In genomic region chr13:50079278-50080157, GRCh38 we compare ENCODE assay signal across 7 cellular contexts.
DNase-seq lines count a peak whose midpoint lies in the region; TF ChIP-seq lines count a peak whose summit lies in the region.

No MANE protein-coding gene starts in this region.

- H3K4me1 ChIP-seq in HEK293 (ENCODE audit: control insufficient read depth, insufficient read depth, low read length) (peaks cover 12% of the 10 kb centered on the region), SJCRH30 (peaks cover 21% of the 10 kb centered on the region)

- CTCF ChIA-PET in HEK293 (lab: Yijun Ruan, JAX) = interaction anchor here (0.5 to 0.9 kb wide), 2 partner anchors 11 to 132 kb away, joined by 3 read pairs; no protein-coding TSS in a partner anchor

- H3K4me3 ChIP-seq in HEK293 (ENCODE audit: low read depth, low read length) (peak overlapping the region; percentile 99), SJCRH30 (peak overlapping the region; percentile 91), fibroblast of mammary gland (ENCODE audit: control insufficient read depth, low read depth, low read length) (peak overlapping the region; percentile 97), skin epidermis (peak overlapping the region; percentile 60 to 84 (median 80))

- DNase-seq in SJCRH30 (no peak), fibroblast of mammary gland (ENCODE audit: low read depth) (no peak), iPS-NIHi7 (ENCODE audit: extremely low spot score) (no peak), amygdala (lab: John Stamatoyannopoulos, UW) (no peak)
- no peak for DNase-seq in stimulated activated CD4-positive, alpha-beta T cell treated with anti-CD3 and anti-CD28 coated beads, Interleukin-4, amount 100 ng/mL, for 1 hour

- POLR2A ChIA-PET in HEK293 (lab: Yijun Ruan, JAX) = interaction anchor here (0.6 to 5.3 kb wide), 4 partner anchors 11 to 827 kb away, joined by 4 to 50 read pairs (median 16); partner anchors contain the start of gene TRIM13

- H3K27me3 ChIP-seq in SJCRH30 = no peaks in the 10 kb centered on the region

- H3K9me3 ChIP-seq in HEK293 (ENCODE audit: control insufficient read depth, insufficient read depth, low read depth, low read length) (no peaks in the 10 kb centered on the region), SJCRH30 (replicated peaks) (no peaks in the 10 kb centered on the region)

- TF ChIP-seq CTCF in HEK293 (tag by site-specific recombination; IDR thresholded peaks at IDR 0.05) (no peak), fibroblast of mammary gland (conservative IDR thresholded peaks at IDR 0.05; ENCODE audit: control insufficient read depth, insufficient read depth, low read depth, low read length) (no peak)

- H3K27ac ChIP-seq in HEK293 (ENCODE audit: extremely low read depth, low read depth, low read length) (peak overlapping the region; percentile 100), SJCRH30 (peak overlapping the region; percentile 99), skin epidermis (peak overlapping the region in 19 of 21 experiments; percentile 52 to 93 (median 85))

- peaks cover 0 to 3% of the 10 kb centered on the region in 2 experiments; a peak in 1 of 3 replicates for H3K36me3 ChIP-seq in HEK293 (ENCODE audit: control insufficient read depth in 2 of 2, insufficient read depth in 1 of 2, low read length in 2 of 2)
- peaks cover 33% of the 10 kb centered on the region for H3K36me3 ChIP-seq in SJCRH30

TF ChIP-seq in HEK293, 187 proteins besides CTCF, POLR2A, EP300 and RAD21 (continues in another document):
- TF ChIP-seq HOXA7 (CRISPR knock-in tag; IDR thresholded peaks at IDR 0.05; ENCODE audit: borderline replicate concordance) (no peak), ZNF843 (tag by site-specific recombination; IDR thresholded peaks at IDR 0.05) (0 out of 2 replicates have a peak, but pooled peaks have one; percentile 29), ZSCAN18 (tag by site-specific recombination; IDR thresholded peaks at IDR 0.05) (no peak), YY1 (tag by site-specific recombination; IDR thresholded peaks at IDR 0.05) (no peak), ZNF449 (tag by site-specific recombination; IDR thresholded peaks at IDR 0.05) (0 out of 2 replicates have a peak, but pooled peaks have one; percentile 10), TCF7L2 (IDR thresholded peaks at IDR 0.05; ENCODE audit: borderline replicate concordance, low read depth, low read length) (peak; percentile 78; the same call in 1 of the 2 replicates), ZNF664 (tag by site-specific recombination; IDR thresholded peaks at IDR 0.05) (no peak), PRDM6 (tag by site-specific recombination; IDR thresholded peaks at IDR 0.05) (peak; percentile 96), REPIN1 (tag by site-specific recombination; IDR thresholded peaks at IDR 0.05; ENCODE audit: low read depth) (no peak), ZEB2 (tag by site-specific recombination; IDR thresholded peaks at IDR 0.05) (0 out of 2 replicates have a peak, but pooled peaks have one; percentile 16), ZNF26 (tag by site-specific recombination; IDR thresholded peaks at IDR 0.05) (no peak), ZSCAN30 (tag by site-specific recombination; IDR thresholded peaks at IDR 0.05) (peak; percentile 27; the same call in 1 of the 2 replicates), ZNF707 (tag by site-specific recombination; IDR thresholded peaks at IDR 0.05) (no peak), ZNF626 (tag by site-specific recombination; IDR thresholded peaks at IDR 0.05) (no peak), EGR2 (tag by site-specific recombination; IDR thresholded peaks at IDR 0.05; ENCODE audit: low read depth) (no peak), ZNF362 (tag by site-specific recombination; IDR thresholded peaks at IDR 0.05) (peak; percentile 61; the same call in 1 of the 2 replicates), ZNF23 (tag by site-specific recombination; IDR thresholded peaks at IDR 0.05; ENCODE audit: borderline replicate concordance) (no peak), MYNN (tag by site-specific recombination; IDR thresholded peaks at IDR 0.05; ENCODE audit: borderline replicate concordance) (no peak), ZNF280D (tag by site-specific recombination; IDR thresholded peaks at IDR 0.05) (no peak), ZNF133 (tag by site-specific recombination; IDR thresholded peaks at IDR 0.05) (no peak), ZNF157 (tag by site-specific recombination; IDR thresholded peaks at IDR 0.05) (no peak)
